13 cellular contexts compared by ENCODE assay signal in genomic region chr11:17387280-17387679, GRCh38. TPM values are rescaled to one million over a fixed set of nuclear protein-coding genes. Genes with fewer than 3 reads are reported as not detected.
DNase-seq lines count a peak whose midpoint lies in the region; ATAC-seq and TF ChIP-seq lines count a peak whose summit lies in the region.
"Had no signal": no experiment of that assay in that cellular context is flagged by ENCODE, and none has a peak within 500 bp of the region (broad histone marks: within the 10 kb centered on the region; RNA-seq: fewer than 3 reads in every experiment).

No MANE protein-coding gene starts in this region.

- H3K27ac ChIP-seq in left ventricle myocardium inferior (replicated peaks) = peak overlapping the region; percentile 90

- H3K4me3 ChIP-seq in left ventricle myocardium inferior = no peak overlapping the region
- H3K4me3 ChIP-seq: esophagus muscularis mucosa, thyroid gland had no signal

- intact Hi-C loops in left ventricle myocardium inferior (cut with micrococcal nuclease) (no loop called here), left ventricle myocardium superior (cut with micrococcal nuclease) (no loop called here)
- intact Hi-C loops in activated CD8-positive, alpha-beta T cell treated with anti-CD3 and anti-CD28 coated beads for 36 hours (cut with micrococcal nuclease) = no loop called here

- no peaks in the 10 kb centered on the region for H3K9me3 ChIP-seq in left ventricle myocardium inferior (replicated peaks)
- H3K9me3 ChIP-seq: esophagus muscularis mucosa, thyroid gland had no signal

- no peaks in the 10 kb centered on the region for H3K36me3 Mint-ChIP-seq in activated CD8-positive, alpha-beta T cell treated with anti-CD3 and anti-CD28 coated beads for 36 hours (ENCODE audit: low read depth)
- no peaks in the 10 kb centered on the region for H3K36me3 Mint-ChIP-seq in naive B cell
- peaks cover 1 to 15% of the 10 kb centered on the region in 2 donors for H3K36me3 Mint-ChIP-seq in stimulated activated naive B cell treated with anti-CD40 and anti-IgM and Interleukin-4, amounts not matched to agents 10 μg/mL and 1 μg/mL and 100 μg/mL, for 72 hours

- H3K36me3 ChIP-seq in left ventricle myocardium inferior = no peaks in the 10 kb centered on the region
- H3K36me3 ChIP-seq: esophagus muscularis mucosa, thyroid gland had no signal

- CTCF ChIA-PET in activated CD8-positive, alpha-beta T cell treated with anti-CD3 and anti-CD28 coated beads for 36 hours (lab: Charles Lee) = interaction anchor here (0.8 to 1.8 kb wide), 14 partner anchors 14 to 157 kb away, joined by 3 to 14 read pairs (median 4); no protein-coding TSS in a partner anchor

- POLR2A ChIA-PET in activated CD8-positive, alpha-beta T cell treated with anti-CD3 and anti-CD28 coated beads for 36 hours (lab: Charles Lee) = no interaction called here

- no peak for ATAC-seq in left ventricle myocardium superior
- no peak for ATAC-seq in activated CD8-positive, alpha-beta T cell treated with anti-CD3 and anti-CD28 coated beads for 36 hours
- no peak for ATAC-seq in naive B cell (ENCODE audit: low read depth in 2 of 2)
- no peak for ATAC-seq in stimulated activated naive B cell treated with anti-CD40 and anti-IgM and Interleukin-4, amounts not matched to agents 10 μg/mL and 1 μg/mL and 100 μg/mL, for 72 hours (replicated peaks)
- ATAC-seq in HG03442 (IDR thresholded peaks at IDR 0.05; ENCODE audit: unreplicated experiment) = no peak

- peak overlapping the region; percentile 22 for H3K4me3 Mint-ChIP-seq in activated CD8-positive, alpha-beta T cell treated with anti-CD3 and anti-CD28 coated beads for 36 hours
- peak overlapping the region in 7 of 8 donors; percentile 47 to 91 (median 78) for H3K4me3 Mint-ChIP-seq in naive B cell
- peak overlapping the region in 1 of 2 donors; percentile 39 for H3K4me3 Mint-ChIP-seq in stimulated activated naive B cell treated with anti-CD40 and anti-IgM and Interleukin-4, amounts not matched to agents 10 μg/mL and 1 μg/mL and 100 μg/mL, for 72 hours

- peaks cover 31% of the 10 kb centered on the region for H3K27me3 ChIP-seq in left ventricle myocardium inferior (ENCODE audit: low read depth)
- H3K27me3 ChIP-seq: thyroid gland had no signal

- peaks cover 4% of the 10 kb centered on the region for H3K4me1 Mint-ChIP-seq in activated CD8-positive, alpha-beta T cell treated with anti-CD3 and anti-CD28 coated beads for 36 hours (ENCODE audit: low read depth)
- H3K4me1 Mint-ChIP-seq in naive B cell = peaks cover 8 to 16% (median 9%) of the 10 kb centered on the region in 3 donors
- peaks cover 26 to 63% of the 10 kb centered on the region in 2 donors for H3K4me1 Mint-ChIP-seq in stimulated activated naive B cell treated with anti-CD40 and anti-IgM and Interleukin-4, amounts not matched to agents 10 μg/mL and 1 μg/mL and 100 μg/mL, for 72 hours

- H3K9me3 Mint-ChIP-seq in activated CD8-positive, alpha-beta T cell treated with anti-CD3 and anti-CD28 coated beads for 36 hours = no peaks in the 10 kb centered on the region
- no peaks in the 10 kb centered on the region for H3K9me3 Mint-ChIP-seq in naive B cell
- no peaks in the 10 kb centered on the region for H3K9me3 Mint-ChIP-seq in stimulated activated naive B cell treated with anti-CD40 and anti-IgM and Interleukin-4, amounts not matched to agents 10 μg/mL and 1 μg/mL and 100 μg/mL, for 72 hours

- H3K4me1 ChIP-seq in left ventricle myocardium inferior = peaks cover 51% of the 10 kb centered on the region

- DNase-seq in left ventricle myocardium inferior = no peak
- DNase-seq in left ventricle myocardium superior = no peak
- no peak for DNase-seq in activated CD8-positive, alpha-beta T cell treated with anti-CD3 and anti-CD28 coated beads for 36 hours
- DNase-seq in naive B cell = no peak
- DNase-seq in stimulated activated naive B cell treated with anti-CD40 and anti-IgM and Interleukin-4, amounts not matched to agents 10 μg/mL and 1 μg/mL and 100 μg/mL, for 72 hours = no peak
- DNase-seq in MV-4-11 (lab: John Stamatoyannopoulos, UW) = no peak
- DNase-seq in NCI-H82 (lab: John Stamatoyannopoulos, UW) = no peak
- DNase-seq: NCI-H2081 treated with DMSO at 0.1 percent for 48 hours, NCI-H748 treated with DMSO at 0.1 percent for 48 hours had no signal

- H3K27me3 Mint-ChIP-seq in activated CD8-positive, alpha-beta T cell treated with anti-CD3 and anti-CD28 coated beads for 36 hours = peaks cover 2% of the 10 kb centered on the region
- peaks cover 6 to 36% (median 22%) of the 10 kb centered on the region in 3 donors for H3K27me3 Mint-ChIP-seq in naive B cell
- H3K27me3 Mint-ChIP-seq in stimulated activated naive B cell treated with anti-CD40 and anti-IgM and Interleukin-4, amounts not matched to agents 10 μg/mL and 1 μg/mL and 100 μg/mL, for 72 hours = peaks cover 15 to 49% of the 10 kb centered on the region in 2 donors

- TF ChIP-seq CTCF in left ventricle myocardium inferior (IDR thresholded peaks at IDR 0.05; ENCODE audit: borderline replicate concordance) = no peak
- no peak for TF ChIP-seq CTCF in activated CD8-positive, alpha-beta T cell treated with anti-CD3 and anti-CD28 coated beads for 36 hours (IDR thresholded peaks at IDR 0.05)

- H3K27ac Mint-ChIP-seq in activated CD8-positive, alpha-beta T cell treated with anti-CD3 and anti-CD28 coated beads for 36 hours = no peak overlapping the region
- H3K27ac Mint-ChIP-seq in naive B cell = no peak overlapping the region
- H3K27ac Mint-ChIP-seq in stimulated activated naive B cell treated with anti-CD40 and anti-IgM and Interleukin-4, amounts not matched to agents 10 μg/mL and 1 μg/mL and 100 μg/mL, for 72 hours = peak overlapping the region; percentile 51

RNA-seq across cellular contexts. Expression of gene KCNJ11, which starts 1.2 kb away (rescaled TPM):
- total RNA-seq in left ventricle myocardium inferior = 17.5 TPM
- 29.2 TPM for total RNA-seq in left ventricle myocardium superior
- 1 to 10 TPM; 1.2 to 2.4 TPM for total RNA-seq in activated CD8-positive, alpha-beta T cell treated with anti-CD3 and anti-CD28 coated beads for 36 hours
- under 1 TPM in 2 of 6 donors, not detected in 4; 0.49 to 0.67 TPM for polyA plus RNA-seq in naive B cell (ENCODE audit: low read depth in 6 of 6)
- total RNA-seq: SK-MEL-5 had no signal

RNA-seq across cellular contexts. Expression of gene NCR3LG1, which starts 35.7 kb away (rescaled TPM):
- total RNA-seq in left ventricle myocardium inferior (0.80 TPM), left ventricle myocardium superior (0.55 TPM)
- total RNA-seq in activated CD8-positive, alpha-beta T cell treated with anti-CD3 and anti-CD28 coated beads for 36 hours = 1 to 10 TPM; 3.4 to 4.2 TPM
- polyA plus RNA-seq in naive B cell (ENCODE audit: low read depth in 6 of 6) = under 1 TPM in 2 of 6 donors, not detected in 4; 0.19 to 0.20 TPM
